In genomic region chr2:180927030-180927686, GRCh38 we compare ENCODE assay signal across 19 cellular contexts.
"Had no signal": no experiment of that assay in that cellular context is flagged by ENCODE, and none has a peak within 500 bp of the region (broad histone marks: within the 10 kb centered on the region; RNA-seq: fewer than 3 reads in every experiment).

No MANE protein-coding gene starts in this region.

- H3K4me3 ChIP-seq: breast epithelium, coronary artery, esophagus squamous epithelium, gastrocnemius medialis, lower lobe of right lung, neural progenitor cell, uterus had no signal

- DNase-seq: activated CD8-positive, alpha-beta memory T cell treated with anti-CD3 and anti-CD28 coated beads for 24 hours; activated CD8-positive, alpha-beta memory T cell treated with anti-CD3 and anti-CD28 coated beads, Interleukin-2, amount 50 U/mL, for 4 hours; activated naive CD4-positive, alpha-beta T cell; activated T-cell treated with anti-CD3 and anti-CD28 coated beads, Interleukin-2, amount 50 U/mL, for 4 hours; esophagus squamous epithelium; gastrocnemius medialis; head of caudate nucleus; hypothalamus; left cardiac atrium; lower lobe of right lung; naive thymus-derived CD4-positive, alpha-beta T cell; stimulated activated CD4-positive, alpha-beta T cell treated with anti-CD3 and anti-CD28 coated beads, Interleukin-2, amount 100 ng/mL, for 48 hours; stimulated activated CD8-positive, alpha-beta memory T cell treated with anti-CD3 and anti-CD28 coated beads, Interleukin-4, amount 100 ng/mL, for 48 hours; stimulated activated naive B cell treated with anti-CD40 and anti-IgM and Interleukin-4, amounts not matched to agents 10 μg/mL and 1 μg/mL and 100 μg/mL, for 72 hours; trophoblast cell; uterus had no signal

- ATAC-seq: activated T-cell treated with anti-CD3 and anti-CD28 coated beads, Interleukin-2, amount 50 U/mL, for 4 hours; gastrocnemius medialis; left cardiac atrium; lower lobe of right lung; naive thymus-derived CD4-positive, alpha-beta T cell; stimulated activated naive B cell treated with anti-CD40 and anti-IgM and Interleukin-4, amounts not matched to agents 10 μg/mL and 1 μg/mL and 100 μg/mL, for 72 hours had no signal

- H3K27me3 ChIP-seq: breast epithelium, esophagus squamous epithelium, gastrocnemius medialis, neural progenitor cell, uterus had no signal

- H3K27ac ChIP-seq: breast epithelium, coronary artery, esophagus squamous epithelium, gastrocnemius medialis, lower lobe of right lung, neural progenitor cell, uterus had no signal

- H3K4me1 ChIP-seq: breast epithelium, esophagus squamous epithelium, gastrocnemius medialis, lower lobe of right lung, neural progenitor cell, uterus had no signal

- H3K9me3 ChIP-seq: breast epithelium, esophagus squamous epithelium, gastrocnemius medialis, lower lobe of right lung, uterus had no signal

- H3K36me3 ChIP-seq: breast epithelium, esophagus squamous epithelium, gastrocnemius medialis, lower lobe of right lung, neural progenitor cell, uterus had no signal
